Comparison of ENCODE assay signal across 16 cellular contexts in the genomic region with DNA sequence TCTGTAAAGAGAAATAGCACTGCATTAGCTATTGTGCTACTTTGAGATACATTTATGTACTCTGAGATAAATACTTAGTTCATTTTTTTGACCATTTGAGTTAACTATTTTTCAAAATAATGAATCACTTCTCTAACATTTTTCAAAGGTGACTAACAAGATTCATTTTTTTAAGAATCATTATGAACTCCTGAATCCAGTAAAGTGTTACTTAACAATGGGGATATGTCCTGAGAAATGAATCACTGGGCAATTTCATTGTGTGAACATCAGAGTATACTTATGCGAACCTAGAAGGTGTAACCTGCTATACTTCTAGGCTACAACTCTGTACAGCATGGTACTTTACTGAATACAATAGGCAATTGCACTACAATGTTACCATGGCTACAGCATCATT.
"Had no signal": no experiment of that assay in that cellular context is flagged by ENCODE, and none has a peak within 500 bp of the region (broad histone marks: within the 10 kb centered on the region; RNA-seq: fewer than 3 reads in every experiment).

No MANE protein-coding gene starts in this region.

- H3K36me3 ChIP-seq: cardiac muscle cell, colonic mucosa, lower lobe of right lung, right atrium auricular region, stomach, vagina had no signal

- DNase-seq: activated CD4-positive, alpha-beta memory T cell treated with anti-CD3 and anti-CD28 coated beads for 36 hours; activated CD4-positive, CD25-positive, alpha-beta regulatory T cell treated with anti-CD3 and anti-CD28 coated beads, Interleukin-2, amount 50 U/mL, for 72 hours; activated naive CD8-positive, alpha-beta T cell treated with anti-CD3 and anti-CD28 coated beads, Interleukin-2, amount 10 ng/mL, durations not matched to agents 7 days and 5 days; anterior cingulate cortex; colonic mucosa; effector CD4-positive, alpha-beta T cell; hippocampal formation; left cardiac atrium; lower lobe of right lung; midbrain; naive B cell; stomach had no signal

- H3K27me3 ChIP-seq: cardiac muscle cell, colonic mucosa, right atrium auricular region, stomach, vagina had no signal

- H3K9me3 ChIP-seq: colonic mucosa, lower lobe of right lung, right atrium auricular region, stomach, vagina had no signal

- H3K27ac ChIP-seq: cardiac muscle cell, colonic mucosa, lower lobe of right lung, right atrium auricular region, skin epidermis, stomach, vagina had no signal

- H3K4me3 ChIP-seq: cardiac muscle cell, colonic mucosa, lower lobe of right lung, right atrium auricular region, skin epidermis, stomach, vagina had no signal

- ATAC-seq: lower lobe of right lung had no signal

- H3K4me1 ChIP-seq: lower lobe of right lung, right atrium auricular region, stomach had no signal
